In the genomic region with DNA sequence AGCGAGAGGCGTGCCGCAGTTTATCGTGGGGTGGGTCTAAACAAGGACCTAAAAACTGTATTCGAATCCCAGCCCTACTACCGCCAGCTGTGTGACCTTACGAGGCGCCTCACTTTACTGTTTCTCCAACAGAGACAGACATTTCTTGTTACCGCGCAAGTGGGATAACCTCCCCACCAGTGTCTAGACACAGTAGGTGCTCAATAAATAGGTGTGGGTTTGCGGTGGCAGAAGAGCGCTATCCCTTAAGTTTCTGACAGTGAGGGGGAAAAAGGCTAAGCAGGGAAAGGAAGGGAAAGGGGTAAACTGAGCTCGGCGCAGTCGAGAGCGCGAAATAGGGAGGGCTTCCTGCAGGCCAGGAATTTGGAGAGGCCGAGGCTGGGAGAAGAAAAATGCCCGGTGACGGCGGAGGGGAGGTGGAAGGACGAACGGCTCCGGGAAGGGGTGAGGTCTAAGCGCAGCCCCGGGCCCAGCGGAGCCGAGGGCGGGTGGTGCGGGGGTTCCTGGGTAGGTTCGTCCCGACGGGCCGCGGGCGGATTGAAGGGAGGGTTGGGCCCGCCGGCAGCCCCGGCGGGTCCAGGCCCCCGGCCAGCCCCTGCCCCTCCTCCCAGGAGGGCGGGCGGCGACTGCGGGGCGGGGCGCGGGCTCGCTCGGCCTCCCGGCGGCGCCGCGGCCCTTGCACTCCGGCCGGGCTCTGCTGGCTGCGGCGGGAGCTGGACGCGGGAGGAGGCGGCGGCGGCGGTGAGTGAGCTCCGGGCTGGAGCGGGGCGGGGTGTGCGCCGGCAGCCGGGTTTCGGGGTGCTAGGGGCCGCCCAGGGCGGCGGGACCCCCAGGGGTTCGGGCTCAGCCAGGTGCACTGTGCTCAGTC, we compare ENCODE assay signal across 8 cellular contexts. TPM values are rescaled to one million over a fixed set of nuclear protein-coding genes. Genes with fewer than 3 reads are reported as not detected.
DNase-seq lines count a peak whose midpoint lies in the region; ATAC-seq and TF ChIP-seq lines count a peak whose summit lies in the region.

A gene with protein sequence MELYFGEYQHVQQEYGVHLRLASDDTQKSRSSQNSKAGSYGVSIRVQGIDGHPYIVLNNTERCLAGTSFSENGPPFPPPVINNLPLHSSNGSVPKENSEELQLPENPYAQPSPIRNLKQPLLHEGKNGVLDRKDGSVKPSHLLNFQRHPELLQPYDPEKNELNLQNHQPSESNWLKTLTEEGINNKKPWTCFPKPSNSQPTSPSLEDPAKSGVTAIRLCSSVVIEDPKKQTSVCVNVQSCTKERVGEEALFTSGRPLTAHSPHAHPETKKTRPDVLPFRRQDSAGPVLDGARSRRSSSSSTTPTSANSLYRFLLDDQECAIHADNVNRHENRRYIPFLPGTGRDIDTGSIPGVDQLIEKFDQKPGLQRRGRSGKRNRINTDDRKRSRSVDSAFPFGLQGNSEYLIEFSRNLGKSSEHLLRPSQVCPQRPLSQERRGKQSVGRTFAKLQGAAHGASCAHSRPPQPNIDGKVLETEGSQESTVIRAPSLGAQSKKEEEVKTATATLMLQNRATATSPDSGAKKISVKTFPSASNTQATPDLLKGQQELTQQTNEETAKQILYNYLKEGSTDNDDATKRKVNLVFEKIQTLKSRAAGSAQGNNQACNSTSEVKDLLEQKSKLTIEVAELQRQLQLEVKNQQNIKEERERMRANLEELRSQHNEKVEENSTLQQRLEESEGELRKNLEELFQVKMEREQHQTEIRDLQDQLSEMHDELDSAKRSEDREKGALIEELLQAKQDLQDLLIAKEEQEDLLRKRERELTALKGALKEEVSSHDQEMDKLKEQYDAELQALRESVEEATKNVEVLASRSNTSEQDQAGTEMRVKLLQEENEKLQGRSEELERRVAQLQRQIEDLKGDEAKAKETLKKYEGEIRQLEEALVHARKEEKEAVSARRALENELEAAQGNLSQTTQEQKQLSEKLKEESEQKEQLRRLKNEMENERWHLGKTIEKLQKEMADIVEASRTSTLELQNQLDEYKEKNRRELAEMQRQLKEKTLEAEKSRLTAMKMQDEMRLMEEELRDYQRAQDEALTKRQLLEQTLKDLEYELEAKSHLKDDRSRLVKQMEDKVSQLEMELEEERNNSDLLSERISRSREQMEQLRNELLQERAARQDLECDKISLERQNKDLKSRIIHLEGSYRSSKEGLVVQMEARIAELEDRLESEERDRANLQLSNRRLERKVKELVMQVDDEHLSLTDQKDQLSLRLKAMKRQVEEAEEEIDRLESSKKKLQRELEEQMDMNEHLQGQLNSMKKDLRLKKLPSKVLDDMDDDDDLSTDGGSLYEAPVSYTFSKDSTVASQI (plus strand): TSS at position 679 of the 868 bp plus-strand sequence. CDS start 61,495 bp downstream, outside the sequence.

- CTCF ChIA-PET in CD4-positive, alpha-beta T cell (lab: Charles Lee), result no interaction called here

- no peaks in the 10 kb centered on the region for H3K36me3 ChIP-seq in lung (ENCODE audit: control insufficient read depth in 2 of 2, insufficient read depth in 2 of 2, low read length in 2 of 2)
- no peaks in the 10 kb centered on the region for H3K36me3 ChIP-seq in transverse colon

- 17 to 28% methylated on average over 44 to 76 of the region's 76 CpGs for WGBS in lung, 2 donors
- WGBS in transverse colon (ENCODE audit: low coverage in 1 of 2), 2 donors, result 44 to 91% methylated on average over 8 to 34 of the region's 76 CpGs

- intact Hi-C loops in CD4-positive, alpha-beta T cell (cut with DNase I, micrococcal nuclease), result no loop called here
- intact Hi-C loops in dorsolateral prefrontal cortex (cut with DNase I), result no loop called here
- intact Hi-C loops in transverse colon (cut with DNase I; ENCODE audit: low total_unique reads), result no loop called here

- H3K9me3 Mint-ChIP-seq in CD4-positive, alpha-beta T cell, result no peaks in the 10 kb centered on the region

- TF ChIP-seq POLR2A in NB4 (IDR thresholded peaks at IDR 0.05; ENCODE audit: extremely low read depth, insufficient read length) (no peak), transverse colon (IDR thresholded peaks at IDR 0.05) (no peak)

- H3K27ac ChIP-seq in CD4-positive, alpha-beta T cell (ENCODE audit: low read depth, low read length), result no peak within 1 kb of the TSS
- H3K27ac ChIP-seq in dorsolateral prefrontal cortex (peak within 1 kb of the TSS in 32 of 59 donors; percentile 3 to 77 (median 41)), lung (ENCODE audit: low read depth in 1 of 2, low read length in 1 of 2) (peak within 1 kb of the TSS in 1 of 2 donors; percentile 76), transverse colon (peak within 1 kb of the TSS in 1 of 4 donors; percentile 50)

- H3K4me3 ChIP-seq in NB4 (ENCODE audit: low read depth, low read length) (no peak within 1 kb of the TSS), dorsolateral prefrontal cortex (peak within 1 kb of the TSS; percentile 43 to 78 (median 65)), lung (peak within 1 kb of the TSS; percentile 52), transverse colon (peak within 1 kb of the TSS; percentile 32 to 66 (median 57))

- peaks cover 72% of the 10 kb centered on the region for H3K27me3 ChIP-seq in CD4-positive, alpha-beta T cell (ENCODE audit: control insufficient read depth, insufficient read depth, low read length)
- H3K27me3 ChIP-seq in dorsolateral prefrontal cortex (peaks cover 0 to 29% (median 4%) of the 10 kb centered on the region in 45 donors), lung (ENCODE audit: control insufficient read depth, insufficient read depth) (no peaks in the 10 kb centered on the region), transverse colon (peaks cover 27% of the 10 kb centered on the region)

- no peak for TF ChIP-seq EP300 in transverse colon (IDR thresholded peaks at IDR 0.05; ENCODE audit: low read depth)

- ATAC-seq in CD4-positive, alpha-beta T cell (ENCODE audit: poor library complexity), result no peak
- ATAC-seq in lung (ENCODE audit: insufficient read depth, low FRiP score), result peak; percentile 70
- ATAC-seq in HG03280 (IDR thresholded peaks at IDR 0.05; ENCODE audit: unreplicated experiment), result no peak
- no peak for ATAC-seq in GM18520 (IDR thresholded peaks at IDR 0.05; ENCODE audit: unreplicated experiment)

- no peak for DNase-seq in CD4-positive, alpha-beta T cell
- peak; percentile 12 for DNase-seq in NB4 (ENCODE audit: low read depth)
- peak in 2 of 10 donors; percentile 11 to 49 for DNase-seq in dorsolateral prefrontal cortex
- DNase-seq in lung (ENCODE audit: low spot score), result no peak
- DNase-seq in transverse colon, result peak; percentile 35
- no peak for DNase-seq in hippocampal formation (lab: John Stamatoyannopoulos, UW)

- TF ChIP-seq CTCF in CD4-positive, alpha-beta T cell (IDR thresholded peaks at IDR 0.05), result no peak
- no peak for TF ChIP-seq CTCF in NB4 (IDR thresholded peaks at IDR 0.05; ENCODE audit: low read depth, low read length)
- TF ChIP-seq CTCF in dorsolateral prefrontal cortex (IDR thresholded peaks at IDR 0.05 in 54 of 56, conservative IDR thresholded peaks at IDR 0.05 in 2 of 56; ENCODE audit: low read depth in 1 of 56, partially characterized antibody in 56 of 56), result no peak
- no peak for TF ChIP-seq CTCF in lung (IDR thresholded peaks at IDR 0.05; ENCODE audit: control extremely low read depth, extremely low read depth)
- TF ChIP-seq CTCF in transverse colon (IDR thresholded peaks at IDR 0.05), result no peak

- H3K27me3 Mint-ChIP-seq in CD4-positive, alpha-beta T cell, result peaks cover 67% of the 10 kb centered on the region

- H3K36me3 Mint-ChIP-seq in CD4-positive, alpha-beta T cell (ENCODE audit: low read depth), result no peaks in the 10 kb centered on the region

- no peaks in the 10 kb centered on the region for H3K9me3 ChIP-seq in CD4-positive, alpha-beta T cell (ENCODE audit: control insufficient read depth, low read length)
- H3K9me3 ChIP-seq in lung (ENCODE audit: control insufficient read depth in 2 of 2, insufficient read depth in 1 of 2, low read length in 1 of 2), result no peaks in the 10 kb centered on the region
- no peaks in the 10 kb centered on the region for H3K9me3 ChIP-seq in transverse colon

- in situ Hi-C loops in transverse colon (cut with MboI; ENCODE audit: low pct_ligation_motif_present in 1 of 4, low pct_unique_long_range_greater_than_20kb in 1 of 4, low sequenced_read_pairs in 3 of 4), result no loop called here

- peaks cover 13% of the 10 kb centered on the region for H3K4me1 Mint-ChIP-seq in CD4-positive, alpha-beta T cell (ENCODE audit: low read depth)

- H3K27ac Mint-ChIP-seq in CD4-positive, alpha-beta T cell, result no peak within 1 kb of the TSS

- POLR2A ChIA-PET in CD4-positive, alpha-beta T cell (lab: Charles Lee), result no interaction called here

- H3K4me1 ChIP-seq in lung (ENCODE audit: control insufficient read depth in 2 of 2, insufficient read depth in 2 of 2, low read length in 2 of 2) (peaks cover 0 to 9% of the 10 kb centered on the region in 2 donors), transverse colon (peaks cover 0 to 12% (median 8%) of the 10 kb centered on the region in 4 donors)

- H3K4me3 Mint-ChIP-seq in CD4-positive, alpha-beta T cell, result peak within 1 kb of the TSS; percentile 27

RNA-seq across cellular contexts. Expression of the gene that starts here (rescaled TPM):
- total RNA-seq in CD4-positive, alpha-beta T cell, result not detected
- total RNA-seq in dorsolateral prefrontal cortex (10 to 100 TPM; 10.6 to 65.4 (median 22.7) TPM), lung (10 to 100 TPM; 32.8 to 42.5 TPM), transverse colon (1 to 10 TPM; 1.1 to 2.2 (median 1.8) TPM)
- 10 to 100 TPM in 1 of 2 donors, 1 to 10 TPM in 1; 9.0 to 13.0 TPM for polyA plus RNA-seq in lung

Comparison
In these comparisons a context has a peak if more than half of its experiments do, and no peak if none do; other contexts are left out.
1. DNase-seq: peak in NB4 (single experiment) and transverse colon (single experiment); none in CD4-positive, alpha-beta T cell (0 of 10), lung (single experiment) and hippocampal formation (0 of 2).